1 cellular context compared by ENCODE assay signal in genomic region chr7:128409435-128410091, GRCh38.
TF ChIP-seq lines count a peak whose summit lies in the region.

Gene IMPDH1, minus strand, starts transcription at chr7:128409982. Its CDS starts 81 bp downstream, at chr7:128409901.

TF ChIP-seq in HepG2, 621 proteins besides CTCF, POLR2A, EP300 and RAD21 (continued from another document and continues in another):
- TF ChIP-seq, protein P1, sequence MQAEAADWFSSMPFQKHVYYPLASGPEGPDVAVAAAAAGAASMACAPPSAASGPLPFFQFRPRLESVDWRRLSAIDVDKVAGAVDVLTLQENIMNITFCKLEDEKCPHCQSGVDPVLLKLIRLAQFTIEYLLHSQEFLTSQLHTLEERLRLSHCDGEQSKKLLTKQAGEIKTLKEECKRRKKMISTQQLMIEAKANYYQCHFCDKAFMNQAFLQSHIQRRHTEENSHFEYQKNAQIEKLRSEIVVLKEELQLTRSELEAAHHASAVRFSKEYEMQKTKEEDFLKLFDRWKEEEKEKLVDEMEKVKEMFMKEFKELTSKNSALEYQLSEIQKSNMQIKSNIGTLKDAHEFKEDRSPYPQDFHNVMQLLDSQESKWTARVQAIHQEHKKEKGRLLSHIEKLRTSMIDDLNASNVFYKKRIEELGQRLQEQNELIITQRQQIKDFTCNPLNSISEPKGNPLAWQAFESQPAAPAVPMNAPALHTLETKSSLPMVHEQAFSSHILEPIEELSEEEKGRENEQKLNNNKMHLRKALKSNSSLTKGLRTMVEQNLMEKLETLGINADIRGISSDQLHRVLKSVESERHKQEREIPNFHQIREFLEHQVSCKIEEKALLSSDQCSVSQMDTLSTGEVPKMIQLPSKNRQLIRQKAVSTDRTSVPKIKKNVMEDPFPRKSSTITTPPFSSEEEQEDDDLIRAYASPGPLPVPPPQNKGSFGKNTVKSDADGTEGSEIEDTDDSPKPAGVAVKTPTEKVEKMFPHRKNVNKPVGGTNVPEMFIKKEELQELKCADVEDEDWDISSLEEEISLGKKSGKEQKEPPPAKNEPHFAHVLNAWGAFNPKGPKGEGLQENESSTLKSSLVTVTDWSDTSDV (CRISPR knock-in tag; IDR thresholded peaks at IDR 0.05), result peak; percentile 38; the same call in 1 of the 2 replicates
- no peak for TF ChIP-seq ZNF496 (CRISPR knock-in tag; IDR thresholded peaks at IDR 0.05; ENCODE audit: insufficient replicate concordance)
- no peak for TF ChIP-seq FLYWCH1 (CRISPR knock-in tag; IDR thresholded peaks at IDR 0.05)
- TF ChIP-seq THAP11 (CRISPR knock-in tag; IDR thresholded peaks at IDR 0.05), result peak; percentile 33; the same call in 1 of the 2 replicates
- no peak for TF ChIP-seq MLXIP (CRISPR knock-in tag; IDR thresholded peaks at IDR 0.05; ENCODE audit: borderline replicate concordance)
- TF ChIP-seq, protein P2, sequence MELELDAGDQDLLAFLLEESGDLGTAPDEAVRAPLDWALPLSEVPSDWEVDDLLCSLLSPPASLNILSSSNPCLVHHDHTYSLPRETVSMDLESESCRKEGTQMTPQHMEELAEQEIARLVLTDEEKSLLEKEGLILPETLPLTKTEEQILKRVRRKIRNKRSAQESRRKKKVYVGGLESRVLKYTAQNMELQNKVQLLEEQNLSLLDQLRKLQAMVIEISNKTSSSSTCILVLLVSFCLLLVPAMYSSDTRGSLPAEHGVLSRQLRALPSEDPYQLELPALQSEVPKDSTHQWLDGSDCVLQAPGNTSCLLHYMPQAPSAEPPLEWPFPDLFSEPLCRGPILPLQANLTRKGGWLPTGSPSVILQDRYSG (CRISPR knock-in tag; IDR thresholded peaks at IDR 0.05), result no peak
- no peak for TF ChIP-seq SCMH1 (CRISPR knock-in tag; IDR thresholded peaks at IDR 0.05; ENCODE audit: borderline replicate concordance)
- no peak for TF ChIP-seq PREB (CRISPR knock-in tag; IDR thresholded peaks at IDR 0.05)
- TF ChIP-seq, protein P3, sequence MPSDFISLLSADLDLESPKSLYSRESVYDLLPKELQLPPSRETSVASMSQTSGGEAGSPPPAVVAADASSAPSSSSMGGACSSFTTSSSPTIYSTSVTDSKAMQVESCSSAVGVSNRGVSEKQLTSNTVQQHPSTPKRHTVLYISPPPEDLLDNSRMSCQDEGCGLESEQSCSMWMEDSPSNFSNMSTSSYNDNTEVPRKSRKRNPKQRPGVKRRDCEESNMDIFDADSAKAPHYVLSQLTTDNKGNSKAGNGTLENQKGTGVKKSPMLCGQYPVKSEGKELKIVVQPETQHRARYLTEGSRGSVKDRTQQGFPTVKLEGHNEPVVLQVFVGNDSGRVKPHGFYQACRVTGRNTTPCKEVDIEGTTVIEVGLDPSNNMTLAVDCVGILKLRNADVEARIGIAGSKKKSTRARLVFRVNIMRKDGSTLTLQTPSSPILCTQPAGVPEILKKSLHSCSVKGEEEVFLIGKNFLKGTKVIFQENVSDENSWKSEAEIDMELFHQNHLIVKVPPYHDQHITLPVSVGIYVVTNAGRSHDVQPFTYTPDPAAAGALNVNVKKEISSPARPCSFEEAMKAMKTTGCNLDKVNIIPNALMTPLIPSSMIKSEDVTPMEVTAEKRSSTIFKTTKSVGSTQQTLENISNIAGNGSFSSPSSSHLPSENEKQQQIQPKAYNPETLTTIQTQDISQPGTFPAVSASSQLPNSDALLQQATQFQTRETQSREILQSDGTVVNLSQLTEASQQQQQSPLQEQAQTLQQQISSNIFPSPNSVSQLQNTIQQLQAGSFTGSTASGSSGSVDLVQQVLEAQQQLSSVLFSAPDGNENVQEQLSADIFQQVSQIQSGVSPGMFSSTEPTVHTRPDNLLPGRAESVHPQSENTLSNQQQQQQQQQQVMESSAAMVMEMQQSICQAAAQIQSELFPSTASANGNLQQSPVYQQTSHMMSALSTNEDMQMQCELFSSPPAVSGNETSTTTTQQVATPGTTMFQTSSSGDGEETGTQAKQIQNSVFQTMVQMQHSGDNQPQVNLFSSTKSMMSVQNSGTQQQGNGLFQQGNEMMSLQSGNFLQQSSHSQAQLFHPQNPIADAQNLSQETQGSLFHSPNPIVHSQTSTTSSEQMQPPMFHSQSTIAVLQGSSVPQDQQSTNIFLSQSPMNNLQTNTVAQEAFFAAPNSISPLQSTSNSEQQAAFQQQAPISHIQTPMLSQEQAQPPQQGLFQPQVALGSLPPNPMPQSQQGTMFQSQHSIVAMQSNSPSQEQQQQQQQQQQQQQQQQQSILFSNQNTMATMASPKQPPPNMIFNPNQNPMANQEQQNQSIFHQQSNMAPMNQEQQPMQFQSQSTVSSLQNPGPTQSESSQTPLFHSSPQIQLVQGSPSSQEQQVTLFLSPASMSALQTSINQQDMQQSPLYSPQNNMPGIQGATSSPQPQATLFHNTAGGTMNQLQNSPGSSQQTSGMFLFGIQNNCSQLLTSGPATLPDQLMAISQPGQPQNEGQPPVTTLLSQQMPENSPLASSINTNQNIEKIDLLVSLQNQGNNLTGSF (CRISPR knock-in tag; IDR thresholded peaks at IDR 0.05), result no peak
- no peak for TF ChIP-seq PITX1 (CRISPR knock-in tag; IDR thresholded peaks at IDR 0.05)
- TF ChIP-seq MYC (CRISPR knock-in tag; IDR thresholded peaks at IDR 0.05; ENCODE audit: borderline replicate concordance), result peak; percentile 49; the same call in 1 of the 2 replicates
- TF ChIP-seq ZFP41 (CRISPR knock-in tag; IDR thresholded peaks at IDR 0.05; ENCODE audit: borderline replicate concordance), result no peak
- TF ChIP-seq ATF7 (IDR thresholded peaks at IDR 0.05), result no peak
- no peak for TF ChIP-seq ATF7 (CRISPR knock-in tag; IDR thresholded peaks at IDR 0.05)
- TF ChIP-seq ZNF652 (CRISPR knock-in tag; IDR thresholded peaks at IDR 0.05; ENCODE audit: borderline replicate concordance, low read depth), result no peak
- no peak for TF ChIP-seq ZFAT (CRISPR knock-in tag; conservative IDR thresholded peaks at IDR 0.05)
- no peak for TF ChIP-seq ZNF674 (CRISPR knock-in tag; IDR thresholded peaks at IDR 0.05; ENCODE audit: low read depth)
- TF ChIP-seq, protein P4, sequence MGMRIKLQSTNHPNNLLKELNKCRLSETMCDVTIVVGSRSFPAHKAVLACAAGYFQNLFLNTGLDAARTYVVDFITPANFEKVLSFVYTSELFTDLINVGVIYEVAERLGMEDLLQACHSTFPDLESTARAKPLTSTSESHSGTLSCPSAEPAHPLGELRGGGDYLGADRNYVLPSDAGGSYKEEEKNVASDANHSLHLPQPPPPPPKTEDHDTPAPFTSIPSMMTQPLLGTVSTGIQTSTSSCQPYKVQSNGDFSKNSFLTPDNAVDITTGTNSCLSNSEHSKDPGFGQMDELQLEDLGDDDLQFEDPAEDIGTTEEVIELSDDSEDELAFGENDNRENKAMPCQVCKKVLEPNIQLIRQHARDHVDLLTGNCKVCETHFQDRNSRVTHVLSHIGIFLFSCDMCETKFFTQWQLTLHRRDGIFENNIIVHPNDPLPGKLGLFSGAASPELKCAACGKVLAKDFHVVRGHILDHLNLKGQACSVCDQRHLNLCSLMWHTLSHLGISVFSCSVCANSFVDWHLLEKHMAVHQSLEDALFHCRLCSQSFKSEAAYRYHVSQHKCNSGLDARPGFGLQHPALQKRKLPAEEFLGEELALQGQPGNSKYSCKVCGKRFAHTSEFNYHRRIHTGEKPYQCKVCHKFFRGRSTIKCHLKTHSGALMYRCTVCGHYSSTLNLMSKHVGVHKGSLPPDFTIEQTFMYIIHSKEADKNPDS (CRISPR knock-in tag; IDR thresholded peaks at IDR 0.05), result no peak
- TF ChIP-seq ZNF530 (CRISPR knock-in tag; IDR thresholded peaks at IDR 0.05; ENCODE audit: low read depth), result no peak
- no peak for TF ChIP-seq DNMT3B (CRISPR knock-in tag; conservative IDR thresholded peaks at IDR 0.05)
- peak; percentile 81 for TF ChIP-seq ZFX (CRISPR knock-in tag; IDR thresholded peaks at IDR 0.05; ENCODE audit: low read depth)
- TF ChIP-seq ESRRA (CRISPR knock-in tag; IDR thresholded peaks at IDR 0.05; ENCODE audit: low read depth), result no peak
- TF ChIP-seq, protein P5, sequence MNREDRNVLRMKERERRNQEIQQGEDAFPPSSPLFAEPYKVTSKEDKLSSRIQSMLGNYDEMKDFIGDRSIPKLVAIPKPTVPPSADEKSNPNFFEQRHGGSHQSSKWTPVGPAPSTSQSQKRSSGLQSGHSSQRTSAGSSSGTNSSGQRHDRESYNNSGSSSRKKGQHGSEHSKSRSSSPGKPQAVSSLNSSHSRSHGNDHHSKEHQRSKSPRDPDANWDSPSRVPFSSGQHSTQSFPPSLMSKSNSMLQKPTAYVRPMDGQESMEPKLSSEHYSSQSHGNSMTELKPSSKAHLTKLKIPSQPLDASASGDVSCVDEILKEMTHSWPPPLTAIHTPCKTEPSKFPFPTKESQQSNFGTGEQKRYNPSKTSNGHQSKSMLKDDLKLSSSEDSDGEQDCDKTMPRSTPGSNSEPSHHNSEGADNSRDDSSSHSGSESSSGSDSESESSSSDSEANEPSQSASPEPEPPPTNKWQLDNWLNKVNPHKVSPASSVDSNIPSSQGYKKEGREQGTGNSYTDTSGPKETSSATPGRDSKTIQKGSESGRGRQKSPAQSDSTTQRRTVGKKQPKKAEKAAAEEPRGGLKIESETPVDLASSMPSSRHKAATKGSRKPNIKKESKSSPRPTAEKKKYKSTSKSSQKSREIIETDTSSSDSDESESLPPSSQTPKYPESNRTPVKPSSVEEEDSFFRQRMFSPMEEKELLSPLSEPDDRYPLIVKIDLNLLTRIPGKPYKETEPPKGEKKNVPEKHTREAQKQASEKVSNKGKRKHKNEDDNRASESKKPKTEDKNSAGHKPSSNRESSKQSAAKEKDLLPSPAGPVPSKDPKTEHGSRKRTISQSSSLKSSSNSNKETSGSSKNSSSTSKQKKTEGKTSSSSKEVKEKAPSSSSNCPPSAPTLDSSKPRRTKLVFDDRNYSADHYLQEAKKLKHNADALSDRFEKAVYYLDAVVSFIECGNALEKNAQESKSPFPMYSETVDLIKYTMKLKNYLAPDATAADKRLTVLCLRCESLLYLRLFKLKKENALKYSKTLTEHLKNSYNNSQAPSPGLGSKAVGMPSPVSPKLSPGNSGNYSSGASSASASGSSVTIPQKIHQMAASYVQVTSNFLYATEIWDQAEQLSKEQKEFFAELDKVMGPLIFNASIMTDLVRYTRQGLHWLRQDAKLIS (CRISPR knock-in tag; IDR thresholded peaks at IDR 0.05), result no peak
- TF ChIP-seq RAD51 (IDR thresholded peaks at IDR 0.05; ENCODE audit: borderline replicate concordance), result no peak
- TF ChIP-seq ZNF256 (CRISPR knock-in tag; conservative IDR thresholded peaks at IDR 0.05), result no peak
- 0 out of 2 replicates have a peak, but pooled peaks have one; percentile 66 for TF ChIP-seq ZNF446 (CRISPR knock-in tag; IDR thresholded peaks at IDR 0.05)
- TF ChIP-seq, protein P6, sequence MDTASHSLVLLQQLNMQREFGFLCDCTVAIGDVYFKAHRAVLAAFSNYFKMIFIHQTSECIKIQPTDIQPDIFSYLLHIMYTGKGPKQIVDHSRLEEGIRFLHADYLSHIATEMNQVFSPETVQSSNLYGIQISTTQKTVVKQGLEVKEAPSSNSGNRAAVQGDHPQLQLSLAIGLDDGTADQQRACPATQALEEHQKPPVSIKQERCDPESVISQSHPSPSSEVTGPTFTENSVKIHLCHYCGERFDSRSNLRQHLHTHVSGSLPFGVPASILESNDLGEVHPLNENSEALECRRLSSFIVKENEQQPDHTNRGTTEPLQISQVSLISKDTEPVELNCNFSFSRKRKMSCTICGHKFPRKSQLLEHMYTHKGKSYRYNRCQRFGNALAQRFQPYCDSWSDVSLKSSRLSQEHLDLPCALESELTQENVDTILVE (CRISPR knock-in tag; IDR thresholded peaks at IDR 0.05), result no peak
- TF ChIP-seq DR1 (CRISPR knock-in tag; IDR thresholded peaks at IDR 0.05), result no peak
- TF ChIP-seq FOXC1 (CRISPR knock-in tag; IDR thresholded peaks at IDR 0.05; ENCODE audit: borderline replicate concordance), result no peak
- TF ChIP-seq TARDBP (CRISPR knock-in tag; IDR thresholded peaks at IDR 0.05), result peak; percentile 18; the same call in 1 of the 2 replicates
- TF ChIP-seq GABPB1 (CRISPR knock-in tag; IDR thresholded peaks at IDR 0.05), result peak; percentile 34; the same call in 1 of the 2 replicates
- no peak for TF ChIP-seq CBX1 (IDR thresholded peaks at IDR 0.05; ENCODE audit: low read depth)
- no peak for TF ChIP-seq HIC2 (CRISPR knock-in tag; IDR thresholded peaks at IDR 0.05; ENCODE audit: low read depth)
- peak; percentile 42; the same call in 1 of the 2 replicates for TF ChIP-seq MEIS2 (CRISPR knock-in tag; IDR thresholded peaks at IDR 0.05)
- no peak for TF ChIP-seq CCDC6 (CRISPR knock-in tag; IDR thresholded peaks at IDR 0.05)
- no peak for TF ChIP-seq ZNF720 (CRISPR knock-in tag; IDR thresholded peaks at IDR 0.05)
- TF ChIP-seq ZNF333 (CRISPR knock-in tag; IDR thresholded peaks at IDR 0.05; ENCODE audit: borderline replicate concordance), result no peak
- TF ChIP-seq ZNF724P (CRISPR knock-in tag; IDR thresholded peaks at IDR 0.05; ENCODE audit: borderline replicate concordance), result no peak
